Comparison of ENCODE assay signal across 8 cellular contexts in the genomic region with DNA sequence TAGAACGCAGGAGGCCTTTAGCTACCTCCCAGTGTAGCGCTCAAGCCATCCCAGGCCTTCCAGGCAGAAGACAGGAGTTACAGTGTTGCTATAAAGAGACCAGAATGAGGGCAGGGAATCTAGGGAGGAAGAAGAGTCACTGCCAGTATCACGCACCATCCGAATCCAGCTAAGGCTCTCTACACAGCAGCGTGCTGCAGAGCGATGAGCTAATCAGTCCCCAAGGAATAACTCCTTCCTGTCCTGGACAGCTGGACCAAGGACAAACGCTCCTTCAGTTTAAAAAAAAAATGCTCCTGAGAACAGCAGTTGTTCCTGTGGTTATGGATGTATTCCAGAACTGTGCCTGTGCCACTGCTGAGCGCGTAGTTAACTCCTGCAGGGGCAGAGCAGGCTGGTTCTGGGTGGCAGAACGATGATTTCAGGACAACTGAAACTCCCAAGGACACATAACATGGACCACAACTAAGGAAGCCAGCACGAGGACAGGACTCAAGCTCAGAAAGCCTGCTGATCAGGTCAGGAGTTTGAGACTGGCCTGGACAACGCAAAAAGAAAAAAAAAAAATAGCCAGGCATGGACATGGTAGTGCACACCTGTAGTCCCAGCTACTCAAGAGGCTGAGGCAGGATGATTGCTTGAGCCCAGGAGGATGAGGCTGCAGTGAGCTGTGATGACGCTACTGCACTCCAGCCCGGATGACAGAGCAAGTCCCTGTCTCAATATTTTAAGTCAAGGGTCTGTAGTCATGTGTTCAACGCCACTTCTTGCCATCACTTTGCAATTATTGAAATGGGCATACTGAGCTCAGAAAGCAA. TPM values are rescaled to one million over a fixed set of nuclear protein-coding genes. Genes with fewer than 3 reads are reported as not detected.
DNase-seq lines count a peak whose midpoint lies in the region; ATAC-seq and TF ChIP-seq lines count a peak whose summit lies in the region.

No MANE protein-coding gene starts in this region.

- H3K27me3 ChIP-seq in BE2C = no peaks in the 10 kb centered on the region

- H3K9me3 Mint-ChIP-seq in natural killer cell = no peaks in the 10 kb centered on the region

- no peak for TF ChIP-seq CTCF in BE2C (IDR thresholded peaks at IDR 0.05; ENCODE audit: low read depth, low read length)
- no peak for TF ChIP-seq CTCF in natural killer cell (IDR thresholded peaks at IDR 0.05)

- no peak for ATAC-seq in natural killer cell
- ATAC-seq in HG03439 (IDR thresholded peaks at IDR 0.05; ENCODE audit: unreplicated experiment) = no peak
- ATAC-seq in GM19035 (IDR thresholded peaks at IDR 0.05; ENCODE audit: unreplicated experiment) = no peak
- ATAC-seq in GM18511 (IDR thresholded peaks at IDR 0.05; ENCODE audit: unreplicated experiment) = no peak

- intact Hi-C loops in natural killer cell (cut with micrococcal nuclease) = no loop called here

- H3K27me3 Mint-ChIP-seq in natural killer cell (ENCODE audit: low read depth in 2 of 2) = no peaks in the 10 kb centered on the region

- H3K9me3 ChIP-seq in BE2C = no peaks in the 10 kb centered on the region

- no peak overlapping the region for H3K27ac Mint-ChIP-seq in natural killer cell

- H3K4me3 ChIP-seq in BE2C (ENCODE audit: low read depth, low read length) = peak overlapping the region; percentile 99

- peak overlapping the region; percentile 41 for H3K4me3 Mint-ChIP-seq in natural killer cell

- H3K4me1 ChIP-seq in BE2C = peaks cover 18% of the 10 kb centered on the region

- H3K36me3 ChIP-seq in BE2C = peaks cover 58% of the 10 kb centered on the region

- no peaks in the 10 kb centered on the region for H3K36me3 Mint-ChIP-seq in natural killer cell

- peak; percentile 66 for DNase-seq in BE2C
- peak; percentile 58 for DNase-seq in NCI-H1694 treated with DMSO at 0.1 percent for 48 hours (lab: John Stamatoyannopoulos, UW)
- peak; percentile 78 for DNase-seq in dedifferentiated amniotic fluid mesenchymal stem cell (ENCODE audit: extremely low spot score)
- DNase-seq in natural killer cell = no peak
- DNase-seq in NCI-H2227 (lab: John Stamatoyannopoulos, UW; ENCODE audit: unreplicated experiment) = no peak

- H3K4me1 Mint-ChIP-seq in natural killer cell = peaks cover 37 to 55% of the 10 kb centered on the region in 2 donors

RNA-seq across cellular contexts. Expression of gene IFFO1, which starts 2.6 kb away (rescaled TPM):
- 129 TPM for polyA plus RNA-seq in BE2C (2012; ENCODE audit: insufficient read depth, insufficient read length, low read depth)
- 10 to 100 TPM; 51.5 to 67.7 (median 62.3) TPM for total RNA-seq in natural killer cell

RNA-seq across cellular contexts. Expression of gene NOP2, which starts 14.8 kb away (rescaled TPM):
- 222 TPM for polyA plus RNA-seq in BE2C (2012; ENCODE audit: insufficient read depth, insufficient read length, low read depth)
- total RNA-seq in natural killer cell = 100 to 1,000 TPM in 1 of 3 donors, 10 to 100 TPM in 2; 85.2 to 105 (median 89.1) TPM

RNA-seq across cellular contexts. Expression of gene GAPDH, which starts 18.9 kb away (rescaled TPM):
- polyA plus RNA-seq in BE2C (2012; ENCODE audit: insufficient read depth, insufficient read length, low read depth) = 8,477 TPM
- 100 to 1,000 TPM; 606 to 729 (median 642) TPM for total RNA-seq in natural killer cell

RNA-seq across cellular contexts. Expression of gene CHD4, which starts 53.9 kb away (rescaled TPM):
- polyA plus RNA-seq in BE2C (2012; ENCODE audit: insufficient read depth, insufficient read length, low read depth) = 347 TPM
- 100 to 1,000 TPM; 568 to 795 (median 658) TPM for total RNA-seq in natural killer cell

RNA-seq across cellular contexts. Expression of gene NCAPD2, which starts 59.4 kb away (rescaled TPM):
- 41.8 TPM for polyA plus RNA-seq in BE2C (2012; ENCODE audit: insufficient read depth, insufficient read length, low read depth)
- total RNA-seq in natural killer cell = 10 to 100 TPM; 38.8 to 53.1 (median 44.1) TPM

Comparison
In these comparisons a context has a peak if more than half of its experiments do, and no peak if none do; other contexts are left out.
1. DNase-seq: peak in BE2C (single experiment), NCI-H1694 treated with DMSO at 0.1 percent for 48 hours (single experiment) and dedifferentiated amniotic fluid mesenchymal stem cell (single experiment); none in natural killer cell (single experiment) and NCI-H2227 (single experiment).